ENCODE assay signal across 1 cellular context in the genomic region with DNA sequence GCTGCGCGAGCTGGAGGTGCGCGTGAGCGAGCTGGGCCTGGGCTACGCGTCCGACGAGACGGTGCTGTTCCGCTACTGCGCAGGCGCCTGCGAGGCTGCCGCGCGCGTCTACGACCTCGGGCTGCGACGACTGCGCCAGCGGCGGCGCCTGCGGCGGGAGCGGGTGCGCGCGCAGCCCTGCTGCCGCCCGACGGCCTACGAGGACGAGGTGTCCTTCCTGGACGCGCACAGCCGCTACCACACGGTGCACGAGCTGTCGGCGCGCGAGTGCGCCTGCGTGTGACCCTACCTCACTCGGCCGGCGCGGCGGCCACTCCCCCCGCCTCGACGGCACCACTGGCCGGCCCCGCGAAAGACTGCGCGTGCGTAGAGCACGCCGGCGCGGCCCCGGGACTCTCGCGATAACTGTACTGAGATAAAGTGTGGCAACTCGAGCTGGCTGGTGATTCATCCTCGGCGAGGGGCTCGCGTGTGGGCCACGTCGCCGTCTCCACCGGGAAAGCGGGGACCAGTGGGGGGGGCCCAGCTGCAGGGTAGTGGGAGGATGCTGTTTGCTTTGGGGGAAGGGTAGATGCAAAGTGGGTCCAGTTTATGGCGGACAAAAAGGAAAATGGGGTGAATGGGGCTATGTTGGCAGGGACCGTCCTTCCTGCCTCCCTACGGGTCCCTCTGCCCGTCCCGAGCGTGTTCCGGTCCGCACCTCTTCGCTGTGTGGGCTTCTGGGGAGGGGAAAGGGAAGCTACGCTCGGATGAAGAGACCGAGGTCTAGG.
TF ChIP-seq lines count a peak whose summit lies in the region.

No MANE protein-coding gene starts in this region.

TF ChIP-seq in K562, 482 proteins besides CTCF, POLR2A, EP300 and RAD21 (continues in another document):
- TF ChIP-seq, protein P1, sequence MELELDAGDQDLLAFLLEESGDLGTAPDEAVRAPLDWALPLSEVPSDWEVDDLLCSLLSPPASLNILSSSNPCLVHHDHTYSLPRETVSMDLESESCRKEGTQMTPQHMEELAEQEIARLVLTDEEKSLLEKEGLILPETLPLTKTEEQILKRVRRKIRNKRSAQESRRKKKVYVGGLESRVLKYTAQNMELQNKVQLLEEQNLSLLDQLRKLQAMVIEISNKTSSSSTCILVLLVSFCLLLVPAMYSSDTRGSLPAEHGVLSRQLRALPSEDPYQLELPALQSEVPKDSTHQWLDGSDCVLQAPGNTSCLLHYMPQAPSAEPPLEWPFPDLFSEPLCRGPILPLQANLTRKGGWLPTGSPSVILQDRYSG (tag; conservative IDR thresholded peaks at IDR 0.05; ENCODE audit: low read depth), result 0 out of 2 replicates have a peak, but pooled peaks have one; percentile 19
- TF ChIP-seq ETV5 (CRISPR knock-in tag; IDR thresholded peaks at IDR 0.05; ENCODE audit: low read depth) (peak; percentile 23; the same call in 1 of the 2 replicates), DNMT1 (IDR thresholded peaks at IDR 0.05) (no peak), NUFIP1 (IDR thresholded peaks at IDR 0.05; ENCODE audit: partially characterized antibody) (no peak), CAMTA2 (CRISPR knock-in tag; conservative IDR thresholded peaks at IDR 0.05) (no peak), ZNF57 (CRISPR knock-in tag; IDR thresholded peaks at IDR 0.05) (no peak), CC2D1A (IDR thresholded peaks at IDR 0.05) (no peak), RB1 (IDR thresholded peaks at IDR 0.05; ENCODE audit: low read depth) (peak; percentile 69; the same call in 1 of the 2 replicates), MIER1 (IDR thresholded peaks at IDR 0.05; ENCODE audit: low read depth) (no peak), TSC22D4 (tag; IDR thresholded peaks at IDR 0.05) (no peak), ZFP1 (CRISPR knock-in tag; IDR thresholded peaks at IDR 0.05) (no peak), ZNF75A (CRISPR knock-in tag; IDR thresholded peaks at IDR 0.05) (0 out of 2 replicates have a peak, but pooled peaks have one; percentile 29), PHF8 (IDR thresholded peaks at IDR 0.05; ENCODE audit: borderline replicate concordance, low read length) (peak; percentile 99), HLTF (IDR thresholded peaks at IDR 0.05) (peak; percentile 67; the same call in 1 of the 2 replicates), ZC3H11A (IDR thresholded peaks at IDR 0.05; ENCODE audit: low read depth, low read length) (0 out of 2 replicates have a peak, but pooled peaks have one; percentile 49), SIN3A (IDR thresholded peaks at IDR 0.05; ENCODE audit: borderline replicate concordance in 2 of 2, control insufficient read depth in 1 of 2, low read depth in 2 of 2, low read length in 2 of 2) (peak in 1 of 2 experiments; percentile 28; a peak in 1 of 4 replicates), HNRNPUL1 (IDR thresholded peaks at IDR 0.05; ENCODE audit: low read length) (no peak), HDAC1 (IDR thresholded peaks at IDR 0.05) (peak in 1 of 2 experiments; percentile 77; a peak in 2 of 4 replicates), RBM34 (IDR thresholded peaks at IDR 0.05; ENCODE audit: borderline replicate concordance, insufficient read depth, low read length) (no peak), EZH2 (IDR thresholded peaks at IDR 0.05; ENCODE audit: borderline replicate concordance, low read depth, low read length) (no peak), YY1 (IDR thresholded peaks at IDR 0.05; ENCODE audit: borderline replicate concordance in 1 of 3, control insufficient read depth in 1 of 3, extremely low read depth in 1 of 3, insufficient read depth in 3 of 3, insufficient read length in 1 of 3, insufficient replicate concordance in 2 of 3, low read depth in 1 of 3, low read length in 2 of 3) (peak in 2 of 3 experiments; percentile 17 to 37), ZNF583 (CRISPR knock-in tag; IDR thresholded peaks at IDR 0.05) (peak; percentile 74; the same call in 1 of the 2 replicates), SMC3 (conservative IDR thresholded peaks at IDR 0.05; ENCODE audit: insufficient read depth, low read depth, low read length) (no peak), ELF4 (CRISPR knock-in tag; IDR thresholded peaks at IDR 0.05) (peak; percentile 96), PTRF (tag; IDR thresholded peaks at IDR 0.05) (no peak), STAT5B (CRISPR knock-in tag; IDR thresholded peaks at IDR 0.05) (no peak), L3MBTL2 (IDR thresholded peaks at IDR 0.05) (peak; percentile 94), FOXP1 (CRISPR knock-in tag; IDR thresholded peaks at IDR 0.05) (peak; percentile 90; the same call in 1 of the 2 replicates), FOXA3 (CRISPR knock-in tag; conservative IDR thresholded peaks at IDR 0.05 in 1 of 2, IDR thresholded peaks at IDR 0.05 in 1 of 2) (peak; percentile 91 to 98), ZNF589 (CRISPR knock-in tag; IDR thresholded peaks at IDR 0.05; ENCODE audit: low read depth) (peak; percentile 43; the same call in 1 of the 2 replicates), SOX6 (IDR thresholded peaks at IDR 0.05) (0 out of 2 replicates have a peak, but pooled peaks have one; percentile 44), ARHGAP35 (IDR thresholded peaks at IDR 0.05; ENCODE audit: partially characterized antibody) (peak; percentile 95), XRCC5 (IDR thresholded peaks at IDR 0.05; ENCODE audit: low read depth, low read length) (no peak), RBM15 (IDR thresholded peaks at IDR 0.05; ENCODE audit: insufficient read depth, low read length) (no peak), KAT7 (CRISPR knock-in tag; IDR thresholded peaks at IDR 0.05; ENCODE audit: borderline replicate concordance) (peak; percentile 90; the same call in 1 of the 2 replicates)
- TF ChIP-seq, protein P2, sequence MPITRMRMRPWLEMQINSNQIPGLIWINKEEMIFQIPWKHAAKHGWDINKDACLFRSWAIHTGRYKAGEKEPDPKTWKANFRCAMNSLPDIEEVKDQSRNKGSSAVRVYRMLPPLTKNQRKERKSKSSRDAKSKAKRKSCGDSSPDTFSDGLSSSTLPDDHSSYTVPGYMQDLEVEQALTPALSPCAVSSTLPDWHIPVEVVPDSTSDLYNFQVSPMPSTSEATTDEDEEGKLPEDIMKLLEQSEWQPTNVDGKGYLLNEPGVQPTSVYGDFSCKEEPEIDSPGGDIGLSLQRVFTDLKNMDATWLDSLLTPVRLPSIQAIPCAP (CRISPR knock-in tag; IDR thresholded peaks at IDR 0.05; ENCODE audit: borderline replicate concordance), result no peak
- TF ChIP-seq, protein P3, sequence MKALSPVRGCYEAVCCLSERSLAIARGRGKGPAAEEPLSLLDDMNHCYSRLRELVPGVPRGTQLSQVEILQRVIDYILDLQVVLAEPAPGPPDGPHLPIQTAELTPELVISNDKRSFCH (CRISPR knock-in tag; IDR thresholded peaks at IDR 0.05), result no peak
- TF ChIP-seq, protein P3 (tag; IDR thresholded peaks at IDR 0.05), result peak; percentile 70; the same call in 1 of the 2 replicates
- TF ChIP-seq, protein P4, sequence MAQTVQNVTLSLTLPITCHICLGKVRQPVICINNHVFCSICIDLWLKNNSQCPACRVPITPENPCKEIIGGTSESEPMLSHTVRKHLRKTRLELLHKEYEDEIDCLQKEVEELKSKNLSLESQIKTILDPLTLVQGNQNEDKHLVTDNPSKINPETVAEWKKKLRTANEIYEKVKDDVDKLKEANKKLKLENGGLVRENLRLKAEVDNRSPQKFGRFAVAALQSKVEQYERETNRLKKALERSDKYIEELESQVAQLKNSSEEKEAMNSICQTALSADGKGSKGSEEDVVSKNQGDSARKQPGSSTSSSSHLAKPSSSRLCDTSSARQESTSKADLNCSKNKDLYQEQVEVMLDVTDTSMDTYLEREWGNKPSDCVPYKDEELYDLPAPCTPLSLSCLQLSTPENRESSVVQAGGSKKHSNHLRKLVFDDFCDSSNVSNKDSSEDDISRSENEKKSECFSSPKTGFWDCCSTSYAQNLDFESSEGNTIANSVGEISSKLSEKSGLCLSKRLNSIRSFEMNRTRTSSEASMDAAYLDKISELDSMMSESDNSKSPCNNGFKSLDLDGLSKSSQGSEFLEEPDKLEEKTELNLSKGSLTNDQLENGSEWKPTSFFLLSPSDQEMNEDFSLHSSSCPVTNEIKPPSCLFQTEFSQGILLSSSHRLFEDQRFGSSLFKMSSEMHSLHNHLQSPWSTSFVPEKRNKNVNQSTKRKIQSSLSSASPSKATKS (CRISPR knock-in tag; IDR thresholded peaks at IDR 0.05), result no peak
- TF ChIP-seq, protein P5, sequence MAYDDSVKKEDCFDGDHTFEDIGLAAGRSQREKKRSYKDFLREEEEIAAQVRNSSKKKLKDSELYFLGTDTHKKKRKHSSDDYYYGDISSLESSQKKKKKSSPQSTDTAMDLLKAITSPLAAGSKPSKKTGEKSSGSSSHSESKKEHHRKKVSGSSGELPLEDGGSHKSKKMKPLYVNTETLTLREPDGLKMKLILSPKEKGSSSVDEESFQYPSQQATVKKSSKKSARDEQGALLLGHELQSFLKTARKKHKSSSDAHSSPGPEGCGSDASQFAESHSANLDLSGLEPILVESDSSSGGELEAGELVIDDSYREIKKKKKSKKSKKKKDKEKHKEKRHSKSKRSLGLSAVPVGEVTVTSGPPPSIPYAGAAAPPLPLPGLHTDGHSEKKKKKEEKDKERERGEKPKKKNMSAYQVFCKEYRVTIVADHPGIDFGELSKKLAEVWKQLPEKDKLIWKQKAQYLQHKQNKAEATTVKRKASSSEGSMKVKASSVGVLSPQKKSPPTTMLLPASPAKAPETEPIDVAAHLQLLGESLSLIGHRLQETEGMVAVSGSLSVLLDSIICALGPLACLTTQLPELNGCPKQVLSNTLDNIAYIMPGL (CRISPR knock-in tag; IDR thresholded peaks at IDR 0.05), result peak; percentile 84
- TF ChIP-seq, protein P6, sequence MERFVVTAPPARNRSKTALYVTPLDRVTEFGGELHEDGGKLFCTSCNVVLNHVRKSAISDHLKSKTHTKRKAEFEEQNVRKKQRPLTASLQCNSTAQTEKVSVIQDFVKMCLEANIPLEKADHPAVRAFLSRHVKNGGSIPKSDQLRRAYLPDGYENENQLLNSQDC (CRISPR knock-in tag; IDR thresholded peaks at IDR 0.05), result no peak; the same call in 1 of the 2 replicates
- TF ChIP-seq, protein P7, sequence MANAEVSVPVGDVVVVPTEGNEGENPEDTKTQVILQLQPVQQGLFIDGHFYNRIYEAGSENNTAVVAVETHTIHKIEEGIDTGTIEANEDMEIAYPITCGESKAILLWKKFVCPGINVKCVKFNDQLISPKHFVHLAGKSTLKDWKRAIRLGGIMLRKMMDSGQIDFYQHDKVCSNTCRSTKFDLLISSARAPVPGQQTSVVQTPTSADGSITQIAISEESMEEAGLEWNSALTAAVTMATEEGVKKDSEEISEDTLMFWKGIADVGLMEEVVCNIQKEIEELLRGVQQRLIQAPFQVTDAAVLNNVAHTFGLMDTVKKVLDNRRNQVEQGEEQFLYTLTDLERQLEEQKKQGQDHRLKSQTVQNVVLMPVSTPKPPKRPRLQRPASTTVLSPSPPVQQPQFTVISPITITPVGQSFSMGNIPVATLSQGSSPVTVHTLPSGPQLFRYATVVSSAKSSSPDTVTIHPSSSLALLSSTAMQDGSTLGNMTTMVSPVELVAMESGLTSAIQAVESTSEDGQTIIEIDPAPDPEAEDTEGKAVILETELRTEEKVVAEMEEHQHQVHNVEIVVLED (CRISPR knock-in tag; IDR thresholded peaks at IDR 0.05), result peak; percentile 61
- TF ChIP-seq, protein P8, sequence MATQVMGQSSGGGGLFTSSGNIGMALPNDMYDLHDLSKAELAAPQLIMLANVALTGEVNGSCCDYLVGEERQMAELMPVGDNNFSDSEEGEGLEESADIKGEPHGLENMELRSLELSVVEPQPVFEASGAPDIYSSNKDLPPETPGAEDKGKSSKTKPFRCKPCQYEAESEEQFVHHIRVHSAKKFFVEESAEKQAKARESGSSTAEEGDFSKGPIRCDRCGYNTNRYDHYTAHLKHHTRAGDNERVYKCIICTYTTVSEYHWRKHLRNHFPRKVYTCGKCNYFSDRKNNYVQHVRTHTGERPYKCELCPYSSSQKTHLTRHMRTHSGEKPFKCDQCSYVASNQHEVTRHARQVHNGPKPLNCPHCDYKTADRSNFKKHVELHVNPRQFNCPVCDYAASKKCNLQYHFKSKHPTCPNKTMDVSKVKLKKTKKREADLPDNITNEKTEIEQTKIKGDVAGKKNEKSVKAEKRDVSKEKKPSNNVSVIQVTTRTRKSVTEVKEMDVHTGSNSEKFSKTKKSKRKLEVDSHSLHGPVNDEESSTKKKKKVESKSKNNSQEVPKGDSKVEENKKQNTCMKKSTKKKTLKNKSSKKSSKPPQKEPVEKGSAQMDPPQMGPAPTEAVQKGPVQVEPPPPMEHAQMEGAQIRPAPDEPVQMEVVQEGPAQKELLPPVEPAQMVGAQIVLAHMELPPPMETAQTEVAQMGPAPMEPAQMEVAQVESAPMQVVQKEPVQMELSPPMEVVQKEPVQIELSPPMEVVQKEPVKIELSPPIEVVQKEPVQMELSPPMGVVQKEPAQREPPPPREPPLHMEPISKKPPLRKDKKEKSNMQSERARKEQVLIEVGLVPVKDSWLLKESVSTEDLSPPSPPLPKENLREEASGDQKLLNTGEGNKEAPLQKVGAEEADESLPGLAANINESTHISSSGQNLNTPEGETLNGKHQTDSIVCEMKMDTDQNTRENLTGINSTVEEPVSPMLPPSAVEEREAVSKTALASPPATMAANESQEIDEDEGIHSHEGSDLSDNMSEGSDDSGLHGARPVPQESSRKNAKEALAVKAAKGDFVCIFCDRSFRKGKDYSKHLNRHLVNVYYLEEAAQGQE (CRISPR knock-in tag; IDR thresholded peaks at IDR 0.05; ENCODE audit: low read depth), result peak; percentile 86
- TF ChIP-seq, protein P9, sequence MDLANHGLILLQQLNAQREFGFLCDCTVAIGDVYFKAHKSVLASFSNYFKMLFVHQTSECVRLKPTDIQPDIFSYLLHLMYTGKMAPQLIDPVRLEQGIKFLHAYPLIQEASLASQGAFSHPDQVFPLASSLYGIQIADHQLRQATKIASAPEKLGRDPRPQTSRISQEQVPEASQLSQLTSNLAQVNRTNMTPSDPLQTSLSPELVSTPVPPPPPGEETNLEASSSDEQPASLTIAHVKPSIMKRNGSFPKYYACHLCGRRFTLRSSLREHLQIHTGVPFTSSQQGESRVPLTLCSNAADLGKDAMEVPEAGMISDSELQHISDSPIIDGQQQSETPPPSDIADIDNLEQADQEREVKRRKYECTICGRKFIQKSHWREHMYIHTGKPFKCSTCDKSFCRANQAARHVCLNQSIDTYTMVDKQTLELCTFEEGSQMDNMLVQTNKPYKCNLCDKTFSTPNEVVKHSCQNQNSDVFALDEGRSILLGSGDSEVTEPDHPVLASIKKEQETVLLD (IDR thresholded peaks at IDR 0.05), result peak; percentile 87
- TF ChIP-seq, protein P10, sequence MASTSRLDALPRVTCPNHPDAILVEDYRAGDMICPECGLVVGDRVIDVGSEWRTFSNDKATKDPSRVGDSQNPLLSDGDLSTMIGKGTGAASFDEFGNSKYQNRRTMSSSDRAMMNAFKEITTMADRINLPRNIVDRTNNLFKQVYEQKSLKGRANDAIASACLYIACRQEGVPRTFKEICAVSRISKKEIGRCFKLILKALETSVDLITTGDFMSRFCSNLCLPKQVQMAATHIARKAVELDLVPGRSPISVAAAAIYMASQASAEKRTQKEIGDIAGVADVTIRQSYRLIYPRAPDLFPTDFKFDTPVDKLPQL (IDR thresholded peaks at IDR 0.05; ENCODE audit: extremely low read depth, insufficient read length), result no peak
- TF ChIP-seq, protein P11, sequence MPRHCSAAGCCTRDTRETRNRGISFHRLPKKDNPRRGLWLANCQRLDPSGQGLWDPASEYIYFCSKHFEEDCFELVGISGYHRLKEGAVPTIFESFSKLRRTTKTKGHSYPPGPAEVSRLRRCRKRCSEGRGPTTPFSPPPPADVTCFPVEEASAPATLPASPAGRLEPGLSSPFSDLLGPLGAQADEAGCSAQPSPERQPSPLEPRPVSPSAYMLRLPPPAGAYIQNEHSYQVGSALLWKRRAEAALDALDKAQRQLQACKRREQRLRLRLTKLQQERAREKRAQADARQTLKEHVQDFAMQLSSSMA (CRISPR knock-in tag; IDR thresholded peaks at IDR 0.05), result 0 out of 2 replicates have a peak, but pooled peaks have one; percentile 30
